ENCODE assay signal across 26 cellular contexts in genomic region chr2:182639971-182640370, GRCh38.
"Had no signal": no experiment of that assay in that cellular context is flagged by ENCODE, and none has a peak within 500 bp of the region (broad histone marks: within the 10 kb centered on the region; RNA-seq: fewer than 3 reads in every experiment).

No MANE protein-coding gene starts in this region.

- H3K9me3 ChIP-seq: pancreas, prostate gland, right lobe of liver, sigmoid colon, suprapubic skin, testis, tibial nerve, upper lobe of left lung, vagina had no signal

- H3K4me1 Mint-ChIP-seq: naive thymus-derived CD4-positive, alpha-beta T cell; natural killer cell; nephron; stimulated activated effector memory CD8-positive, alpha-beta T cell treated with anti-CD3 and anti-CD28 coated beads, Interleukin-12 subunit alpha, Interleukin-12 subunit beta, amount 100 ng/mL, for 72 hours; stimulated activated naive CD8-positive, alpha-beta T cell treated with anti-CD3 and anti-CD28 coated beads, Interleukin-15, amount 100 ng/mL, for 72 hours had no signal

- H3K27ac Mint-ChIP-seq: naive thymus-derived CD4-positive, alpha-beta T cell; natural killer cell; neural progenitor cell; stimulated activated effector memory CD8-positive, alpha-beta T cell treated with anti-CD3 and anti-CD28 coated beads, Interleukin-12 subunit alpha, Interleukin-12 subunit beta, amount 100 ng/mL, for 72 hours; stimulated activated naive B cell treated with anti-CD40 and anti-IgM and Interleukin-4, amounts not matched to agents 10 μg/mL and 1 μg/mL and 100 μg/mL, for 72 hours; stimulated activated naive CD8-positive, alpha-beta T cell treated with anti-CD3 and anti-CD28 coated beads, Interleukin-15, amount 100 ng/mL, for 72 hours had no signal

- DNase-seq: naive thymus-derived CD4-positive, alpha-beta T cell; natural killer cell; occipital lobe; pancreas; right cardiac atrium; right lobe of liver; sigmoid colon; small intestine; stimulated activated CD4-positive, alpha-beta T cell treated with anti-CD3 and anti-CD28 coated beads, Interleukin-15, amount 100 ng/mL, for 24 hours; stimulated activated CD4-positive, alpha-beta T cell treated with anti-CD3 and anti-CD28 coated beads, Interleukin-2, amount 100 ng/mL, for 24 hours; stimulated activated CD4-positive, alpha-beta T cell treated with anti-CD3 and anti-CD28 coated beads, Interleukin-2, amount 100 ng/mL, for 48 hours; stimulated activated CD4-positive, alpha-beta T cell treated with anti-CD3 and anti-CD28 coated beads, Interleukin-4, amount 100 ng/mL, for 24 hours; stimulated activated naive B cell treated with anti-CD40 and anti-IgM and Interleukin-4, amounts not matched to agents 10 μg/mL and 1 μg/mL and 100 μg/mL, for 72 hours; stimulated activated naive CD4-positive, alpha-beta T cell treated with Interleukin-2 at 50 U/mL for 16 hours; stimulated activated naive CD8-positive, alpha-beta T cell treated with anti-CD3 and anti-CD28 coated beads, Interleukin-15, amount 100 ng/mL, for 72 hours; substantia nigra; testis; trophoblast cell; upper lobe of left lung had no signal

- H3K4me2 ChIP-seq: neural progenitor cell had no signal

- H3K9me3 Mint-ChIP-seq: naive thymus-derived CD4-positive, alpha-beta T cell; natural killer cell; nephron; neural progenitor cell; stimulated activated effector memory CD8-positive, alpha-beta T cell treated with anti-CD3 and anti-CD28 coated beads, Interleukin-12 subunit alpha, Interleukin-12 subunit beta, amount 100 ng/mL, for 72 hours; stimulated activated naive B cell treated with anti-CD40 and anti-IgM and Interleukin-4, amounts not matched to agents 10 μg/mL and 1 μg/mL and 100 μg/mL, for 72 hours; stimulated activated naive CD8-positive, alpha-beta T cell treated with anti-CD3 and anti-CD28 coated beads, Interleukin-15, amount 100 ng/mL, for 72 hours had no signal

- H3K36me3 Mint-ChIP-seq: naive thymus-derived CD4-positive, alpha-beta T cell; natural killer cell; neural progenitor cell; stimulated activated effector memory CD8-positive, alpha-beta T cell treated with anti-CD3 and anti-CD28 coated beads, Interleukin-12 subunit alpha, Interleukin-12 subunit beta, amount 100 ng/mL, for 72 hours; stimulated activated naive B cell treated with anti-CD40 and anti-IgM and Interleukin-4, amounts not matched to agents 10 μg/mL and 1 μg/mL and 100 μg/mL, for 72 hours had no signal

- H2AFZ ChIP-seq: neural progenitor cell had no signal

- H3K4me1 ChIP-seq: pancreas, prostate gland, right lobe of liver, suprapubic skin, testis, tibial nerve, upper lobe of left lung, vagina had no signal

- H3K27me3 ChIP-seq: neural progenitor cell, pancreas, right lobe of liver, sigmoid colon, suprapubic skin, testis, tibial nerve, upper lobe of left lung, vagina had no signal

- H3K36me3 ChIP-seq: neural progenitor cell, pancreas, prostate gland, right lobe of liver, sigmoid colon, suprapubic skin, tibial nerve, upper lobe of left lung, vagina had no signal

- H3K4me3 ChIP-seq: neural progenitor cell, pancreas, prostate gland, right lobe of liver, sigmoid colon, suprapubic skin, testis, tibial nerve, upper lobe of left lung, vagina had no signal

- H3K4me3 Mint-ChIP-seq: naive thymus-derived CD4-positive, alpha-beta T cell; natural killer cell; nephron; neural progenitor cell; stimulated activated effector memory CD8-positive, alpha-beta T cell treated with anti-CD3 and anti-CD28 coated beads, Interleukin-12 subunit alpha, Interleukin-12 subunit beta, amount 100 ng/mL, for 72 hours; stimulated activated naive B cell treated with anti-CD40 and anti-IgM and Interleukin-4, amounts not matched to agents 10 μg/mL and 1 μg/mL and 100 μg/mL, for 72 hours; stimulated activated naive CD8-positive, alpha-beta T cell treated with anti-CD3 and anti-CD28 coated beads, Interleukin-15, amount 100 ng/mL, for 72 hours had no signal

- H3K9ac ChIP-seq: neural progenitor cell had no signal

- H3K27ac ChIP-seq: neural progenitor cell, pancreas, prostate gland, right lobe of liver, sigmoid colon, suprapubic skin, testis, tibial nerve, upper lobe of left lung, vagina had no signal
